ENCODE assay signal across 8 cellular contexts in genomic region chr1:157138220-157139124, GRCh38. TPM values are rescaled to one million over a fixed set of nuclear protein-coding genes. Genes with fewer than 3 reads are reported as not detected.
DNase-seq lines count a peak whose midpoint lies in the region; ATAC-seq and TF ChIP-seq lines count a peak whose summit lies in the region.

TSS of gene ETV3 (minus strand) at chr1:157138395. CDS start at chr1:157136352, 2,043 bp downstream.

- peaks cover 40% of the 10 kb centered on the region for H3K79me2 ChIP-seq in Loucy (ENCODE audit: insufficient read depth, low read length)

- DNase-seq in EL: peak; percentile 94
- DNase-seq in H4 (ENCODE audit: low spot score): peak; percentile 94
- DNase-seq in SIG-M5 treated with dmso at 0.1 percent for 504 hours (lab: John Stamatoyannopoulos, UW; ENCODE audit: unreplicated experiment): peak; percentile 97
- DNase-seq in activated gamma-delta T cell treated with Interleukin-2 at 50 U/mL for 16 hours: peak; percentile 78
- DNase-seq in foreskin keratinocyte: peak; percentile 78 to 86
- DNase-seq in stromal cell of bone marrow (ENCODE audit: low read depth): peak; percentile 80

- peak; percentile 92 for ATAC-seq in foreskin keratinocyte

- no peaks in the 10 kb centered on the region for H3K9me2 ChIP-seq in Loucy (replicated peaks; ENCODE audit: low read depth, low read length)

- peak within 1 kb of the TSS; percentile 86 for H3K9ac ChIP-seq in Loucy (ENCODE audit: low read depth, low read length, poor library complexity, severe bottlenecking)

- H3K4me1 ChIP-seq in Loucy (ENCODE audit: insufficient read depth, low read length, poor library complexity, severe bottlenecking): peaks cover 45% of the 10 kb centered on the region
- H3K4me1 ChIP-seq in foreskin keratinocyte: peaks cover 22% of the 10 kb centered on the region
- peaks cover 22% of the 10 kb centered on the region for H3K4me1 ChIP-seq in neuron (ENCODE audit: insufficient read depth, low read length)

- peak within 1 kb of the TSS; percentile 93 for H3K4me2 ChIP-seq in Loucy (ENCODE audit: low read depth, low read length, poor library complexity, severe bottlenecking)

- peak within 1 kb of the TSS; percentile 94 for H3K4me3 ChIP-seq in Loucy (ENCODE audit: low read length, poor library complexity, severe bottlenecking)
- H3K4me3 ChIP-seq in neuron (ENCODE audit: low read length): peak within 1 kb of the TSS; percentile 93

- H3K9me3 ChIP-seq in Loucy (ENCODE audit: insufficient read depth, low read depth, low read length): no peaks in the 10 kb centered on the region
- no peaks in the 10 kb centered on the region for H3K9me3 ChIP-seq in neuron (ENCODE audit: low read length)

- peaks cover 7% of the 10 kb centered on the region for H3K27me3 ChIP-seq in Loucy (ENCODE audit: insufficient read depth, low read length, poor library complexity, severe bottlenecking)
- H3K27me3 ChIP-seq in foreskin keratinocyte: no peaks in the 10 kb centered on the region
- peaks cover 3% of the 10 kb centered on the region for H3K27me3 ChIP-seq in neuron (ENCODE audit: insufficient read depth, low read length)

- H2AFZ ChIP-seq in Loucy (ENCODE audit: low read length) (peak within 1 kb of the TSS; percentile 84), neuron (ENCODE audit: low read depth, low read length) (peak within 1 kb of the TSS; percentile 57)

- H3K36me3 ChIP-seq in Loucy (ENCODE audit: insufficient read depth, low read length) (peaks cover 8% of the 10 kb centered on the region; the same call in 1 of the 2 replicates), neuron (ENCODE audit: insufficient read depth, low read length) (peaks cover 26% of the 10 kb centered on the region)

- peak within 1 kb of the TSS; percentile 89 for H3K27ac ChIP-seq in foreskin keratinocyte

- TF ChIP-seq CTCF in Loucy (conservative IDR thresholded peaks at IDR 0.05; ENCODE audit: low read length): no peak
- TF ChIP-seq CTCF in foreskin keratinocyte (conservative IDR thresholded peaks at IDR 0.05): no peak

- peaks cover 46% of the 10 kb centered on the region for H4K20me1 ChIP-seq in Loucy (ENCODE audit: insufficient read depth, low read length, poor library complexity, severe bottlenecking)

- 0 out of 2 replicates have a peak, but pooled peaks cover 3% of the 10 kb centered on the region for H3F3A ChIP-seq in Loucy (ENCODE audit: low read depth)

RNA-seq across cellular contexts. Expression of gene ETV3, which starts in this region (rescaled TPM):
- 3.2 and 5.6 TPM in 2 replicates for total RNA-seq in H4 (2014; rRNA removed; shearing (Covaris generic))
- total RNA-seq in foreskin keratinocyte: 26.2 and 27.0 TPM in 2 replicates
- polyA plus RNA-seq in foreskin keratinocyte: 5.9 and 7.3 TPM in 2 replicates

Comparison
In these comparisons a context has a peak if more than half of its experiments do, and no peak if none do; other contexts are left out.
1. Peak in every context shown above with its lines: DNase-seq, ATAC-seq, H3K4me3 ChIP-seq and H3K27ac ChIP-seq.